9 cellular contexts compared by ENCODE assay signal in genomic region chrX:13428055-13428786, GRCh38.
DNase-seq lines count a peak whose midpoint lies in the region; ATAC-seq and TF ChIP-seq lines count a peak whose summit lies in the region.
"Had no signal": no experiment of that assay in that cellular context is flagged by ENCODE, and none has a peak within 500 bp of the region (broad histone marks: within the 10 kb centered on the region; RNA-seq: fewer than 3 reads in every experiment).

No MANE protein-coding gene starts in this region.

- intact Hi-C loops in A673 (cut with micrococcal nuclease; ENCODE audit: unreplicated experiment): no loop called here
- intact Hi-C loops in thyroid gland (cut with DNase I): no loop called here

- H3K27me3 ChIP-seq in A673 (replicated peaks; ENCODE audit: insufficient read depth, low read depth, low read length, poor library complexity) (no peaks in the 10 kb centered on the region), thyroid gland (no peaks in the 10 kb centered on the region)

- no TSS peak for BruUV-seq in A673 (replicated peaks; lab: Mats Ljungman, UMichigan)

- TF ChIP-seq CTCF in A673 (conservative IDR thresholded peaks at IDR 0.05; ENCODE audit: low read depth, low read length) (no peak), thyroid gland (IDR thresholded peaks at IDR 0.05) (no peak), coronary artery (IDR thresholded peaks at IDR 0.05) (no peak)

- H3K4me1 ChIP-seq in A673 (ENCODE audit: insufficient read depth, low read length, poor library complexity, severe bottlenecking): no peaks in the 10 kb centered on the region
- no peaks in the 10 kb centered on the region for H3K4me1 ChIP-seq in thyroid gland

- ATAC-seq in HG03571 (IDR thresholded peaks at IDR 0.05; ENCODE audit: unreplicated experiment): no peak
- ATAC-seq: activated CD4-positive, CD25-positive, alpha-beta regulatory T cell treated with anti-CD3 and anti-CD28 coated beads, Interleukin-2, amount 50 U/mL, for 24 hours had no signal

- H3K27ac ChIP-seq in A673 (ENCODE audit: low read depth, low read length, poor library complexity, severe bottlenecking): no peak overlapping the region
- no peak overlapping the region for H3K27ac ChIP-seq in thyroid gland
- H3K27ac ChIP-seq in coronary artery: no peak overlapping the region

- H3K36me3 ChIP-seq in A673 (ENCODE audit: insufficient read depth, low read length, poor library complexity, severe bottlenecking): no peaks in the 10 kb centered on the region
- no peaks in the 10 kb centered on the region for H3K36me3 ChIP-seq in thyroid gland

- DNase-seq in A673 (ENCODE audit: low spot score) (peak; percentile 54), HCEC 1CT (peak; percentile 90), iris pigment epithelial cell (ENCODE audit: low read depth) (peak; percentile 83), thyroid gland (no peak), coronary artery (ENCODE audit: low spot score) (no peak), mesenteric fat pad (ENCODE audit: low spot score) (no peak)
- peak; percentile 60 for DNase-seq in activated CD8-positive, alpha-beta memory T cell treated with anti-CD3 and anti-CD28 coated beads for 24 hours

- TF ChIP-seq POLR2A in thyroid gland (IDR thresholded peaks at IDR 0.05): no peak

- 44 to 59% methylated on average over 3 to 5 of the region's 5 CpGs for WGBS in thyroid gland, 2 donors

- H3K4me3 ChIP-seq in A673 (ENCODE audit: low read depth, low read length, poor library complexity, severe bottlenecking) (no peak overlapping the region), thyroid gland (replicated peaks in 1 of 3) (no peak overlapping the region), coronary artery (no peak overlapping the region)

- POLR2A ChIA-PET in A673 (lab: Charles Lee; ENCODE audit: low non-redundant PET): no interaction called here

- CTCF ChIA-PET in A673 (lab: Charles Lee): no interaction called here

- no peaks in the 10 kb centered on the region for H3K9me3 ChIP-seq in A673 (ENCODE audit: low read depth, low read length, poor library complexity, severe bottlenecking)
- H3K9me3 ChIP-seq in thyroid gland: no peaks in the 10 kb centered on the region

Comparison
In these comparisons a context has a peak if more than half of its experiments do, and no peak if none do; other contexts are left out.
1. DNase-seq: peak in A673 (single experiment), HCEC 1CT (single experiment), activated CD8-positive, alpha-beta memory T cell treated with anti-CD3 and anti-CD28 coated beads for 24 hours (single experiment) and iris pigment epithelial cell (single experiment); none in thyroid gland (0 of 2), coronary artery (single experiment) and mesenteric fat pad (single experiment).